Comparison of ENCODE assay signal across 22 cellular contexts in genomic region chr6:493840-494239, GRCh38.
DNase-seq lines count a peak whose midpoint lies in the region; ATAC-seq lines count a peak whose summit lies in the region.
"Had no signal": no experiment of that assay in that cellular context is flagged by ENCODE, and none has a peak within 500 bp of the region (broad histone marks: within the 10 kb centered on the region; RNA-seq: fewer than 3 reads in every experiment).

No MANE protein-coding gene starts in this region.

- H3K9me3 Mint-ChIP-seq in activated CD8-positive, alpha-beta memory T cell treated with anti-CD3 and anti-CD28 coated beads, Interleukin-2, amount 10 ng/mL, durations not matched to agents 7 days and 5 days (ENCODE audit: low read depth): no peaks in the 10 kb centered on the region
- H3K9me3 Mint-ChIP-seq in activated naive CD8-positive, alpha-beta T cell treated with anti-CD3 and anti-CD28 coated beads for 36 hours: peaks cover 13% of the 10 kb centered on the region
- H3K9me3 Mint-ChIP-seq in stimulated activated effector memory CD8-positive, alpha-beta T cell treated with anti-CD3 and anti-CD28 coated beads, Interleukin-12 subunit alpha, Interleukin-12 subunit beta, amount 100 ng/mL, for 72 hours: no peaks in the 10 kb centered on the region

- in situ Hi-C loops in HAP-1 (cut with MboI; ENCODE audit: low sequenced_read_pairs): no loop called here

- H3K9me3 ChIP-seq in HAP-1: no peaks in the 10 kb centered on the region
- H3K9me3 ChIP-seq: gastrocnemius medialis, Peyer's patch had no signal

- H3K36me3 Mint-ChIP-seq in activated CD8-positive, alpha-beta memory T cell treated with anti-CD3 and anti-CD28 coated beads, Interleukin-2, amount 10 ng/mL, durations not matched to agents 7 days and 5 days: peaks cover 29% of the 10 kb centered on the region
- peaks cover 76% of the 10 kb centered on the region for H3K36me3 Mint-ChIP-seq in activated naive CD8-positive, alpha-beta T cell treated with anti-CD3 and anti-CD28 coated beads for 36 hours
- peaks cover 74% of the 10 kb centered on the region for H3K36me3 Mint-ChIP-seq in stimulated activated effector memory CD8-positive, alpha-beta T cell treated with anti-CD3 and anti-CD28 coated beads, Interleukin-12 subunit alpha, Interleukin-12 subunit beta, amount 100 ng/mL, for 72 hours

- H3K27me3 ChIP-seq in HAP-1 (ENCODE audit: low read depth): no peaks in the 10 kb centered on the region
- H3K27me3 ChIP-seq: gastrocnemius medialis, Peyer's patch had no signal

- CTCF ChIA-PET in activated CD8-positive, alpha-beta memory T cell treated with anti-CD3 and anti-CD28 coated beads, Interleukin-2, amount 10 ng/mL, durations not matched to agents 7 days and 5 days (lab: Charles Lee): interaction anchor here (1.1 to 1.6 kb wide), 4 partner anchors 9 to 62 kb away, joined by 3 to 8 read pairs (median 4); no protein-coding TSS in a partner anchor

- no peak overlapping the region for H3K4me3 ChIP-seq in HAP-1
- H3K4me3 ChIP-seq: gastrocnemius medialis, left ventricle myocardium inferior, Peyer's patch had no signal

- H3K36me3 ChIP-seq in HAP-1 (replicated peaks): peaks cover 5% of the 10 kb centered on the region; the same call in 1 of the 2 replicates

- H3K27me3 Mint-ChIP-seq in activated CD8-positive, alpha-beta memory T cell treated with anti-CD3 and anti-CD28 coated beads, Interleukin-2, amount 10 ng/mL, durations not matched to agents 7 days and 5 days: no peaks in the 10 kb centered on the region
- H3K27me3 Mint-ChIP-seq in activated naive CD8-positive, alpha-beta T cell treated with anti-CD3 and anti-CD28 coated beads for 36 hours: no peaks in the 10 kb centered on the region

- DNase-seq in activated CD8-positive, alpha-beta memory T cell treated with anti-CD3 and anti-CD28 coated beads, Interleukin-2, amount 10 ng/mL, durations not matched to agents 7 days and 5 days: no peak
- DNase-seq in activated CD8-positive, alpha-beta memory T cell treated with anti-CD3 and anti-CD28 coated beads, Interleukin-2, amount 50 U/mL, for 48 hours: no peak
- DNase-seq in SK-N-DZ (ENCODE audit: low spot score) (peak; percentile 54), HAP-1 (ENCODE audit: low spot score in 2 of 2) (no peak), NCI-H524 (lab: John Stamatoyannopoulos, UW) (no peak), putamen (ENCODE audit: low spot score) (no peak)
- no peak for DNase-seq in activated naive CD8-positive, alpha-beta T cell treated with anti-CD3 and anti-CD28 coated beads for 36 hours
- DNase-seq in stimulated activated effector memory CD8-positive, alpha-beta T cell treated with anti-CD3 and anti-CD28 coated beads, Interleukin-12 subunit alpha, Interleukin-12 subunit beta, amount 100 ng/mL, for 72 hours (ENCODE audit: low spot score in 2 of 2): no peak
- DNase-seq: ACHN; activated effector memory CD4-positive, alpha-beta T cell treated with Interleukin-2 at 50 U/mL for 16 hours; anterior cingulate cortex; gastrocnemius medialis; hippocampal formation; left ventricle myocardium inferior; NCI-H1436 treated with DMSO at 0.1 percent for 48 hours; NCI-H2107; Peyer's patch; SIG-M5; stimulated activated CD4-positive, alpha-beta T cell treated with anti-CD3 and anti-CD28 coated beads, Interleukin-2, amount 100 ng/mL, for 48 hours; stimulated activated naive CD4-positive, alpha-beta T cell had no signal

- H3K4me1 ChIP-seq in HAP-1: no peaks in the 10 kb centered on the region
- H3K4me1 ChIP-seq: gastrocnemius medialis, left ventricle myocardium inferior had no signal

- H3K4me3 Mint-ChIP-seq in activated CD8-positive, alpha-beta memory T cell treated with anti-CD3 and anti-CD28 coated beads, Interleukin-2, amount 10 ng/mL, durations not matched to agents 7 days and 5 days: peak overlapping the region; percentile 24
- peak overlapping the region; percentile 40 for H3K4me3 Mint-ChIP-seq in activated naive CD8-positive, alpha-beta T cell treated with anti-CD3 and anti-CD28 coated beads for 36 hours
- peak overlapping the region; percentile 59 for H3K4me3 Mint-ChIP-seq in stimulated activated effector memory CD8-positive, alpha-beta T cell treated with anti-CD3 and anti-CD28 coated beads, Interleukin-12 subunit alpha, Interleukin-12 subunit beta, amount 100 ng/mL, for 72 hours
- H3K4me3 Mint-ChIP-seq: nephron had no signal

- peaks cover 92% of the 10 kb centered on the region for H3K4me1 Mint-ChIP-seq in activated CD8-positive, alpha-beta memory T cell treated with anti-CD3 and anti-CD28 coated beads, Interleukin-2, amount 10 ng/mL, durations not matched to agents 7 days and 5 days
- H3K4me1 Mint-ChIP-seq in activated naive CD8-positive, alpha-beta T cell treated with anti-CD3 and anti-CD28 coated beads for 36 hours: peaks cover 92% of the 10 kb centered on the region
- H3K4me1 Mint-ChIP-seq in stimulated activated effector memory CD8-positive, alpha-beta T cell treated with anti-CD3 and anti-CD28 coated beads, Interleukin-12 subunit alpha, Interleukin-12 subunit beta, amount 100 ng/mL, for 72 hours: peaks cover 92% of the 10 kb centered on the region

- H3K27ac Mint-ChIP-seq in activated CD8-positive, alpha-beta memory T cell treated with anti-CD3 and anti-CD28 coated beads, Interleukin-2, amount 10 ng/mL, durations not matched to agents 7 days and 5 days: peak overlapping the region; percentile 91
- peak overlapping the region; percentile 94 for H3K27ac Mint-ChIP-seq in activated naive CD8-positive, alpha-beta T cell treated with anti-CD3 and anti-CD28 coated beads for 36 hours
- H3K27ac Mint-ChIP-seq in stimulated activated effector memory CD8-positive, alpha-beta T cell treated with anti-CD3 and anti-CD28 coated beads, Interleukin-12 subunit alpha, Interleukin-12 subunit beta, amount 100 ng/mL, for 72 hours: peak overlapping the region; percentile 93
- H3K27ac Mint-ChIP-seq: nephron had no signal

- no peak for ATAC-seq in activated CD8-positive, alpha-beta memory T cell treated with anti-CD3 and anti-CD28 coated beads, Interleukin-2, amount 10 ng/mL, durations not matched to agents 7 days and 5 days
- no peak for ATAC-seq in stimulated activated effector memory CD8-positive, alpha-beta T cell treated with anti-CD3 and anti-CD28 coated beads, Interleukin-12 subunit alpha, Interleukin-12 subunit beta, amount 100 ng/mL, for 72 hours
- ATAC-seq: gastrocnemius medialis, HCT116 had no signal
